40 cellular contexts compared by ENCODE assay signal in the genomic region with DNA sequence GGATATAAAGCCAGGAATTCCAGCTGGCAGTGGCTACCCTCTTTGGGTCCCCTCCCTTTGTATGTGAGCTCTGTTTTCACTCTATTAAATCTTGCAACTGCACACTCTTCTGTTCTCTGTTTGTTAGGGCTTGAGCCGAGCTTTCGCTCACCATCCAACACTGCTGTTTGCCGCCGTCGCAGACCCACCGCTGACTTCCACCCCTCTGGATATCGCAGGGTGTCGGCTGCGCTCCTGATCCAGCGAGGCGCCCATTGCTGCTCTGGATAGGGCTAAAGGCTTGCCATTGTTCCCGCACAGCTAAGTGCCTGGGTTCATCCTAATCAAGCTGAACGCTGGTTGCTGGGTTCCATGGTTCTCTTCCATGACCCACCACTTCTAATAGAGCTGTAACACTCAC.
"Had no signal": no experiment of that assay in that cellular context is flagged by ENCODE, and none has a peak within 500 bp of the region (broad histone marks: within the 10 kb centered on the region; RNA-seq: fewer than 3 reads in every experiment).

No MANE protein-coding gene starts in this region.

- H3K36me3 ChIP-seq: adrenal gland, brain microvascular endothelial cell, breast epithelium, cardiac muscle cell had no signal

- H3K36me3 Mint-ChIP-seq: activated naive CD4-positive, alpha-beta T cell treated with anti-CD3 and anti-CD28 coated beads, Interleukin-2, amount 10 ng/mL, durations not matched to agents 7 days and 5 days; activated naive CD4-positive, alpha-beta T cell treated with anti-CD3 and anti-CD28 coated beads, Interleukin-2, amount 50 U/mL, for 24 hours; activated naive CD8-positive, alpha-beta T cell; activated naive CD8-positive, alpha-beta T cell treated with anti-CD3 and anti-CD28 coated beads for 36 hours; activated naive CD8-positive, alpha-beta T cell treated with anti-CD3 and anti-CD28 coated beads, Interleukin-2, amount 10 ng/mL, durations not matched to agents 7 days and 5 days; brain had no signal

- FAIRE-seq: astrocyte, bronchial epithelial cell had no signal

- H3K4me3 ChIP-seq: adrenal gland, body of pancreas, breast epithelium, cardiac muscle cell had no signal

- H3K4me3 Mint-ChIP-seq: activated naive CD4-positive, alpha-beta T cell treated with anti-CD3 and anti-CD28 coated beads for 36 hours; activated naive CD4-positive, alpha-beta T cell treated with anti-CD3 and anti-CD28 coated beads, Interleukin-2, amount 10 ng/mL, durations not matched to agents 7 days and 5 days; activated naive CD4-positive, alpha-beta T cell treated with anti-CD3 and anti-CD28 coated beads, Interleukin-2, amount 50 U/mL, for 24 hours; activated naive CD8-positive, alpha-beta T cell; activated naive CD8-positive, alpha-beta T cell treated with anti-CD3 and anti-CD28 coated beads for 36 hours; activated naive CD8-positive, alpha-beta T cell treated with anti-CD3 and anti-CD28 coated beads, Interleukin-2, amount 10 ng/mL, durations not matched to agents 7 days and 5 days; activated naive CD8-positive, alpha-beta T cell treated with anti-CD3 and anti-CD28 coated beads, Interleukin-2, amount 50 U/mL, for 24 hours; activated T-cell treated with anti-CD3 and anti-CD28 coated beads, Interleukin-2, amount 50 U/mL, for 24 hours; activated T-cell treated with anti-CD3 and anti-CD28 coated beads, Interleukin-2, amount 50 U/mL, for 4 hours; activated T-cell treated with anti-CD3 and anti-CD28 coated beads, Interleukin-2, amount 50 U/mL, for 72 hours; activated T-helper 1 cell treated with anti-CD3 and anti-CD28 coated beads, Interleukin-12 subunit alpha, Interleukin-12 subunit beta, Interleukin-2, Interleukin-4 antibody, amounts not matched to agents 30 ng/mL and 10 ng/mL and 1 ng/mL, durations not matched to agents 14 hours and 24 hours and 36 hours; activated T-helper 17 cell treated with anti-CD3 and anti-CD28 coated beads, Interleukin-2, amount 50 U/mL, for 72 hours; brain; central memory CD8-positive, alpha-beta T cell had no signal

- H3K27me3 ChIP-seq: adrenal gland, body of pancreas, brain microvascular endothelial cell, breast epithelium, cardiac muscle cell had no signal

- H3K9me3 Mint-ChIP-seq: activated naive CD8-positive, alpha-beta T cell treated with anti-CD3 and anti-CD28 coated beads, Interleukin-2, amount 50 U/mL, for 24 hours had no signal

- H3K4me1 Mint-ChIP-seq: activated naive CD4-positive, alpha-beta T cell treated with anti-CD3 and anti-CD28 coated beads, Interleukin-2, amount 10 ng/mL, durations not matched to agents 7 days and 5 days; activated naive CD4-positive, alpha-beta T cell treated with anti-CD3 and anti-CD28 coated beads, Interleukin-2, amount 50 U/mL, for 24 hours; activated naive CD8-positive, alpha-beta T cell treated with anti-CD3 and anti-CD28 coated beads for 36 hours; activated naive CD8-positive, alpha-beta T cell treated with anti-CD3 and anti-CD28 coated beads, Interleukin-2, amount 10 ng/mL, durations not matched to agents 7 days and 5 days; activated naive CD8-positive, alpha-beta T cell treated with anti-CD3 and anti-CD28 coated beads, Interleukin-2, amount 50 U/mL, for 24 hours; activated T-helper 17 cell treated with anti-CD3 and anti-CD28 coated beads, Interleukin-2, amount 50 U/mL, for 72 hours; brain; central memory CD8-positive, alpha-beta T cell had no signal

- DNase-seq: activated effector memory CD4-positive, alpha-beta T cell treated with anti-CD3 and anti-CD28 coated beads, Interleukin-2, amount 50 U/mL, for 16 hours; activated effector memory CD4-positive, alpha-beta T cell treated with Interleukin-2 at 50 U/mL for 16 hours; activated gamma-delta T cell; activated gamma-delta T cell treated with Interleukin-2 at 50 U/mL for 16 hours; activated naive CD4-positive, alpha-beta T cell; activated naive CD4-positive, alpha-beta T cell treated with anti-CD3 and anti-CD28 coated beads for 36 hours; activated naive CD4-positive, alpha-beta T cell treated with anti-CD3 and anti-CD28 coated beads, Interleukin-2, amount 10 ng/mL, durations not matched to agents 7 days and 5 days; activated naive CD4-positive, alpha-beta T cell treated with anti-CD3 and anti-CD28 coated beads, Interleukin-2, amount 50 U/mL, for 16 hours; activated naive CD4-positive, alpha-beta T cell treated with Interleukin-2 at 50 U/mL for 16 hours; activated naive CD8-positive, alpha-beta T cell treated with anti-CD3 and anti-CD28 coated beads for 36 hours; activated naive CD8-positive, alpha-beta T cell treated with anti-CD3 and anti-CD28 coated beads, Interleukin-2, amount 10 ng/mL, durations not matched to agents 7 days and 5 days; activated naive CD8-positive, alpha-beta T cell treated with anti-CD3 and anti-CD28 coated beads, Interleukin-2, amount 50 U/mL, for 24 hours; activated T-cell treated with anti-CD3 and anti-CD28 coated beads for 4 hours; activated T-cell treated with anti-CD3 and anti-CD28 coated beads, Interleukin-2, amount 50 U/mL, for 1 hour; activated T-cell treated with anti-CD3 and anti-CD28 coated beads, Interleukin-2, amount 50 U/mL, for 24 hours; activated T-cell treated with anti-CD3 and anti-CD28 coated beads, Interleukin-2, amount 50 U/mL, for 4 hours; activated T-cell treated with anti-CD3 and anti-CD28 coated beads, Interleukin-2, amount 50 U/mL, for 48 hours; activated T-cell treated with anti-CD3 and anti-CD28 coated beads, Interleukin-2, amount 50 U/mL, for 72 hours; adrenal gland; amniotic stem cell; amygdala; anterior cingulate cortex; aorta; body of pancreas; brain microvascular endothelial cell; caudate nucleus; central memory CD4-positive, alpha-beta T cell; cerebellar nuclear complex had no signal

- H3K27me3 Mint-ChIP-seq: activated naive CD4-positive, alpha-beta T cell treated with anti-CD3 and anti-CD28 coated beads, Interleukin-2, amount 10 ng/mL, durations not matched to agents 7 days and 5 days; activated naive CD4-positive, alpha-beta T cell treated with anti-CD3 and anti-CD28 coated beads, Interleukin-2, amount 50 U/mL, for 24 hours; activated naive CD8-positive, alpha-beta T cell; activated naive CD8-positive, alpha-beta T cell treated with anti-CD3 and anti-CD28 coated beads for 36 hours; activated naive CD8-positive, alpha-beta T cell treated with anti-CD3 and anti-CD28 coated beads, Interleukin-2, amount 10 ng/mL, durations not matched to agents 7 days and 5 days; activated naive CD8-positive, alpha-beta T cell treated with anti-CD3 and anti-CD28 coated beads, Interleukin-2, amount 50 U/mL, for 24 hours; activated T-cell treated with anti-CD3 and anti-CD28 coated beads, Interleukin-2, amount 50 U/mL, for 24 hours; activated T-helper 17 cell treated with anti-CD3 and anti-CD28 coated beads, Interleukin-2, amount 50 U/mL, for 72 hours; brain; central memory CD8-positive, alpha-beta T cell had no signal

- H3K27ac Mint-ChIP-seq: activated naive CD4-positive, alpha-beta T cell treated with anti-CD3 and anti-CD28 coated beads for 36 hours; activated naive CD4-positive, alpha-beta T cell treated with anti-CD3 and anti-CD28 coated beads, Interleukin-2, amount 10 ng/mL, durations not matched to agents 7 days and 5 days; activated naive CD4-positive, alpha-beta T cell treated with anti-CD3 and anti-CD28 coated beads, Interleukin-2, amount 50 U/mL, for 24 hours; activated naive CD4-positive, alpha-beta T cell treated with anti-CD3 and anti-CD28 coated beads, Interleukin-2, amount 50 U/mL, for 72 hours; activated naive CD8-positive, alpha-beta T cell; activated naive CD8-positive, alpha-beta T cell treated with anti-CD3 and anti-CD28 coated beads for 36 hours; activated naive CD8-positive, alpha-beta T cell treated with anti-CD3 and anti-CD28 coated beads, Interleukin-2, amount 10 ng/mL, durations not matched to agents 7 days and 5 days; activated naive CD8-positive, alpha-beta T cell treated with anti-CD3 and anti-CD28 coated beads, Interleukin-2, amount 50 U/mL, for 24 hours; activated T-cell treated with anti-CD3 and anti-CD28 coated beads, Interleukin-2, amount 50 U/mL, for 24 hours; activated T-cell treated with anti-CD3 and anti-CD28 coated beads, Interleukin-2, amount 50 U/mL, for 72 hours; activated T-helper 1 cell treated with anti-CD3 and anti-CD28 coated beads, Interleukin-12 subunit alpha, Interleukin-12 subunit beta, Interleukin-2, Interleukin-4 antibody, amounts not matched to agents 30 ng/mL and 10 ng/mL and 1 ng/mL, durations not matched to agents 14 hours and 24 hours and 36 hours; activated T-helper 17 cell treated with anti-CD3 and anti-CD28 coated beads, Interleukin-2, amount 50 U/mL, for 72 hours; activated T-helper 2 cell treated with anti-CD3 and anti-CD28 coated beads, Interferon-gamma antibody, Interleukin-2, Interleukin-4, amounts not matched to agents 10 μg/mL and 5 μg/mL and 100 μg/mL, durations not matched to agents 14 hours and 24 hours and 36 hours; brain had no signal

- H3K9me3 ChIP-seq: adrenal gland, body of pancreas had no signal

- H3K27ac ChIP-seq: adrenal gland, body of pancreas, brain microvascular endothelial cell, breast epithelium, cardiac muscle cell had no signal

- H3K4me1 ChIP-seq: adrenal gland, body of pancreas, breast epithelium had no signal
